ENCODE assay signal across 8 cellular contexts in the genomic region with DNA sequence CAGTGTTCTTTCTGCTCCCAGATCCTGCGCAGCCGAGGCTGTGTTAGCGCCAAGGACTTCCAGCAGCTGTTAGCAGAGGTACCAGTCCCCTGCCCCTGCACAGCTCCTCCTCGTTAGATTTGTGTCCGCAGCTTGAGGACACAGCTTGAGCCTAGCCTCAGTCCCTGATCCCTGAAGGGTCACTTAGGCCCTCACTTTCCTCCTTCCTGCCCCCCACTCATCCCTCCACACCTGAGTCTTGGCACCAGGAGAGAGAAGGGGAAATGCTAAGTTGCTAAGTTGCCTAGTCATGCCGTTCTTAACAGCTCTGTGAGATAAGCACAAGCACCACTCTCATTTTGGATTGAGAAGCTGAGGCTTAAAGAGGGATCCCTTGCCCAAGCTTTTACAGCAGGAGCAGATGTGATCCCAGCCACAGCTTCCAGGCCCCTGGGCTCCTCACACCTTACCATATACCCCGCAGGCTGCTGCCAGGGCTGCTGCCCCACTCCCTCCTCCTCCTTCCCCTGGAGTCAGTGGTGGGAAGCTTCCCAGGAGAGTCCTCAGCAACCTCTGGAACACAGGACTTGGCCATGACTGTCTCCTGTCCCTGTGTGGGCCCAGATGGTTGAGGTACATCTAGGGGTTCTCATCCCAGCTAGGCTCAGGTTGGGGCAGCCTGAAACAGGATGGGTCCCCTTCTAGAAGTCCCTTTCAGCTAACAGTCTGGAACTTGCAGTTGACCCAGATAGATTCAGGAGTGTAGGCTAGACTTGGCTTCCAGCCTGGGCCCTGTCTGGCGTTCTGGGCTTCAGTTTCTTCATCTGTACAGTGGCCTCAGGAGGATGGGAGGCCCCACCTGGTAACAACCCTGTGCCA. TPM values are rescaled to one million over a fixed set of nuclear protein-coding genes. Genes with fewer than 3 reads are reported as not detected.
A peak's percentile ranks its signal among the peaks of the same experiment; 100 is the strongest.
DNase-seq lines count a peak whose midpoint lies in the region; ATAC-seq, FAIRE-seq and TF ChIP-seq lines count a peak whose summit lies in the region.

No MANE protein-coding gene starts in this region.

- H3K4me3 ChIP-seq in kidney (ENCODE audit: low read length in 2 of 2) (peak overlapping the region; percentile 96 to 98), tibial nerve (peak overlapping the region; percentile 87 to 97 (median 90))

- peak overlapping the region; percentile 99 for H3K27ac Mint-ChIP-seq in activated naive CD4-positive, alpha-beta T cell treated with anti-CD3 and anti-CD28 coated beads, Interleukin-2, amount 50 U/mL, for 24 hours
- peak overlapping the region; percentile 98 for H3K27ac Mint-ChIP-seq in activated T-helper 2 cell treated with anti-CD3 and anti-CD28 coated beads, Interferon-gamma antibody, Interleukin-2, Interleukin-4, amounts not matched to agents 10 μg/mL and 5 μg/mL and 100 μg/mL, durations not matched to agents 14 hours and 24 hours and 36 hours

- no peak for FAIRE-seq in kidney (lab: Jason Lieb, UNC)

- no peaks in the 10 kb centered on the region for H3K27me3 Mint-ChIP-seq in activated naive CD4-positive, alpha-beta T cell treated with anti-CD3 and anti-CD28 coated beads, Interleukin-2, amount 50 U/mL, for 24 hours
- H3K27me3 Mint-ChIP-seq in activated T-helper 2 cell treated with anti-CD3 and anti-CD28 coated beads, Interferon-gamma antibody, Interleukin-2, Interleukin-4, amounts not matched to agents 10 μg/mL and 5 μg/mL and 100 μg/mL, durations not matched to agents 14 hours and 24 hours and 36 hours (ENCODE audit: low read depth), result no peaks in the 10 kb centered on the region

- TF ChIP-seq POLR2A in tibial nerve (IDR thresholded peaks at IDR 0.05) (no peak), GM18505 (IDR thresholded peaks at IDR 0.05; ENCODE audit: borderline replicate concordance, extremely low read depth, insufficient read depth, insufficient read length) (no peak)

- H3K9ac ChIP-seq in kidney (ENCODE audit: low read length in 2 of 2), result peak overlapping the region; percentile 57 to 90

- H3K27ac ChIP-seq in kidney (ENCODE audit: low read depth in 2 of 2, low read length in 2 of 2) (no peak overlapping the region), tibial nerve (peak overlapping the region in 3 of 4 donors; percentile 97 to 98 (median 97))

- intact Hi-C loops in activated T-helper 2 cell treated with anti-CD3 and anti-CD28 coated beads, Interferon-gamma antibody, Interleukin-2, Interleukin-4, amounts not matched to agents 10 μg/mL and 5 μg/mL and 100 μg/mL, durations not matched to agents 14 hours and 24 hours and 36 hours (cut with micrococcal nuclease), result loop anchor here (1.0 to 5.0 kb wide), 5 partner anchors 29 to 606 kb away; partner anchors contain the start of genes KNTC1 and TMED2
- intact Hi-C loops in kidney (cut with DNase I), result no loop called here

- 14 to 15% methylated on average over 8 of the region's 8 CpGs for WGBS in tibial nerve, 2 donors

- H3K4me3 Mint-ChIP-seq in activated naive CD4-positive, alpha-beta T cell treated with anti-CD3 and anti-CD28 coated beads, Interleukin-2, amount 50 U/mL, for 24 hours, result peak overlapping the region; percentile 97
- peak overlapping the region; percentile 93 for H3K4me3 Mint-ChIP-seq in activated T-helper 2 cell treated with anti-CD3 and anti-CD28 coated beads, Interferon-gamma antibody, Interleukin-2, Interleukin-4, amounts not matched to agents 10 μg/mL and 5 μg/mL and 100 μg/mL, durations not matched to agents 14 hours and 24 hours and 36 hours (ENCODE audit: low read depth)

- no peak for ATAC-seq in GM18505 (IDR thresholded peaks at IDR 0.05; ENCODE audit: unreplicated experiment)

- H3K36me3 Mint-ChIP-seq in activated naive CD4-positive, alpha-beta T cell treated with anti-CD3 and anti-CD28 coated beads, Interleukin-2, amount 50 U/mL, for 24 hours, result no peaks in the 10 kb centered on the region
- peaks cover 2% of the 10 kb centered on the region for H3K36me3 Mint-ChIP-seq in activated T-helper 2 cell treated with anti-CD3 and anti-CD28 coated beads, Interferon-gamma antibody, Interleukin-2, Interleukin-4, amounts not matched to agents 10 μg/mL and 5 μg/mL and 100 μg/mL, durations not matched to agents 14 hours and 24 hours and 36 hours (ENCODE audit: low read depth)

- TF ChIP-seq CTCF in kidney (IDR thresholded peaks at IDR 0.05; ENCODE audit: borderline replicate concordance, extremely low read depth, insufficient read depth) (no peak), tibial nerve (IDR thresholded peaks at IDR 0.05) (no peak)

- peaks cover 38% of the 10 kb centered on the region for H3K4me1 Mint-ChIP-seq in activated naive CD4-positive, alpha-beta T cell treated with anti-CD3 and anti-CD28 coated beads, Interleukin-2, amount 50 U/mL, for 24 hours
- peaks cover 11% of the 10 kb centered on the region for H3K4me1 Mint-ChIP-seq in activated T-helper 2 cell treated with anti-CD3 and anti-CD28 coated beads, Interferon-gamma antibody, Interleukin-2, Interleukin-4, amounts not matched to agents 10 μg/mL and 5 μg/mL and 100 μg/mL, durations not matched to agents 14 hours and 24 hours and 36 hours (ENCODE audit: low read depth)

- DNase-seq in activated naive CD4-positive, alpha-beta T cell (lab: John Stamatoyannopoulos, UW), result no peak
- DNase-seq in activated T-helper 2 cell treated with anti-CD3 and anti-CD28 coated beads, Interferon-gamma antibody, Interleukin-2, Interleukin-4, amounts not matched to agents 10 μg/mL and 5 μg/mL and 100 μg/mL, durations not matched to agents 14 hours and 24 hours and 36 hours (ENCODE audit: low spot score), result no peak
- no peak for DNase-seq in kidney
- DNase-seq in tibial nerve (ENCODE audit: low spot score in 2 of 2), result no peak
- DNase-seq in dermis blood vessel endothelial cell, result no peak
- no peak for DNase-seq in GM19238 (ENCODE audit: insufficient read length, low spot score)

- H3K9me3 ChIP-seq in kidney (ENCODE audit: control insufficient read depth in 1 of 2, low read length in 2 of 2) (no peaks in the 10 kb centered on the region), tibial nerve (no peaks in the 10 kb centered on the region)

- TF ChIP-seq EP300 in tibial nerve (IDR thresholded peaks at IDR 0.05), result no peak

- H3K9me3 Mint-ChIP-seq in activated naive CD4-positive, alpha-beta T cell treated with anti-CD3 and anti-CD28 coated beads, Interleukin-2, amount 50 U/mL, for 24 hours, result no peaks in the 10 kb centered on the region
- H3K9me3 Mint-ChIP-seq in activated T-helper 2 cell treated with anti-CD3 and anti-CD28 coated beads, Interferon-gamma antibody, Interleukin-2, Interleukin-4, amounts not matched to agents 10 μg/mL and 5 μg/mL and 100 μg/mL, durations not matched to agents 14 hours and 24 hours and 36 hours, result no peaks in the 10 kb centered on the region

- H3K27me3 ChIP-seq in tibial nerve, result no peaks in the 10 kb centered on the region

- H3K4me1 ChIP-seq in kidney (ENCODE audit: control insufficient read depth in 1 of 2, insufficient read depth in 1 of 2, low read depth in 1 of 2, low read length in 2 of 2) (peaks cover 13 to 27% of the 10 kb centered on the region in 2 donors), tibial nerve (peaks cover 0 to 57% (median 34%) of the 10 kb centered on the region in 4 donors)

- H3K36me3 ChIP-seq in kidney (ENCODE audit: control insufficient read depth in 1 of 2, insufficient read depth in 2 of 2, low read length in 2 of 2), result peaks cover 0 to 3% of the 10 kb centered on the region in 2 donors
- H3K36me3 ChIP-seq in tibial nerve, result peaks cover 0 to 27% (median 0%) of the 10 kb centered on the region in 3 donors

RNA-seq across cellular contexts. Expression of gene OGFOD2, which starts 1.0 kb away (rescaled TPM):
- 20.3 and 21.3 TPM in 2 replicates for total RNA-seq in activated T-helper 2 cell treated with anti-CD3 and anti-CD28 coated beads, Interferon-gamma antibody, Interleukin-2, Interleukin-4, amounts not matched to agents 10 μg/mL and 5 μg/mL and 100 μg/mL, durations not matched to agents 14 hours and 24 hours and 36 hours
- total RNA-seq in kidney (22.9 TPM), tibial nerve (10 to 100 TPM in 3 of 4 donors, 1 to 10 TPM in 1; 7.2 to 19.8 (median 13.4) TPM), dermis blood vessel endothelial cell (10.4 and 11.4 TPM in 2 replicates)
- polyA plus RNA-seq in kidney (ENCODE audit: insufficient read depth, low read depth, low replicate concordance), result 27.5 TPM

RNA-seq across cellular contexts. Expression of gene ARL6IP4, which starts 4.5 kb away (rescaled TPM):
- total RNA-seq in activated T-helper 2 cell treated with anti-CD3 and anti-CD28 coated beads, Interferon-gamma antibody, Interleukin-2, Interleukin-4, amounts not matched to agents 10 μg/mL and 5 μg/mL and 100 μg/mL, durations not matched to agents 14 hours and 24 hours and 36 hours, result 161 and 168 TPM in 2 replicates
- 168 TPM for total RNA-seq in kidney
- 362 TPM for polyA plus RNA-seq in kidney (ENCODE audit: insufficient read depth, low read depth, low replicate concordance)
- total RNA-seq in tibial nerve, result 100 to 1,000 TPM; 197 to 338 (median 251) TPM
- 213 and 267 TPM in 2 replicates for total RNA-seq in dermis blood vessel endothelial cell

RNA-seq across cellular contexts. Expression of gene ABCB9, which starts 9.8 kb away (rescaled TPM):
- 4.4 and 5.4 TPM in 2 replicates for total RNA-seq in activated T-helper 2 cell treated with anti-CD3 and anti-CD28 coated beads, Interferon-gamma antibody, Interleukin-2, Interleukin-4, amounts not matched to agents 10 μg/mL and 5 μg/mL and 100 μg/mL, durations not matched to agents 14 hours and 24 hours and 36 hours
- 7.6 TPM for total RNA-seq in kidney
- 4.6 TPM for polyA plus RNA-seq in kidney (ENCODE audit: insufficient read depth, low read depth, low replicate concordance)
- total RNA-seq in tibial nerve, result 10 to 100 TPM in 1 of 4 donors, 1 to 10 TPM in 3; 4.2 to 11.4 (median 6.0) TPM
- total RNA-seq in dermis blood vessel endothelial cell, result 8.5 and 10.9 TPM in 2 replicates

Comparison
In these comparisons a context has a peak if more than half of its experiments do, and no peak if none do; other contexts are left out.
1. H3K27ac ChIP-seq: peak in tibial nerve (3 of 4); none in kidney (0 of 2).